ENCODE assay signal across 25 cellular contexts in the genomic region with DNA sequence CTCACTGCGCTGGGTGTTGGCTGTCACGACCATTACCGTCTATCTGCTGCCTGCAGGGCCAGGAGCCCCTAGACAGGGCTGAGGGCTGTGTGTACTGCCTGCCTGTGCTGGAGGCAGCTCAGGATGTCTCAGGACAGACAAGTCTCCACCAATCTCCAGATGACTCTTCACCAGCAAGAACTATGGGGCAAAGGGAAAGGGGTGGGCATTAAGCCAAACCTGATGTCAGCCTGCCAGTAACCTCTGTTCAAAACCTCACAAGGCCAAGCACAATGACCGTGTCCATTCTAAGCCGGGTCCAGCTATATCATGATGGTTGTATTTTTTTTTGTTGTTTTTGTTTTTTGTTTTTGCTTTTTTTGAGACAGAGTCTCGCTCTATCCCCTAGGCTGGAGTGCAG. TPM values are rescaled to one million over a fixed set of nuclear protein-coding genes. Genes with fewer than 3 reads are reported as not detected.
DNase-seq lines count a peak whose midpoint lies in the region; FAIRE-seq and TF ChIP-seq lines count a peak whose summit lies in the region.
"Had no signal": no experiment of that assay in that cellular context is flagged by ENCODE, and none has a peak within 500 bp of the region (broad histone marks: within the 10 kb centered on the region; RNA-seq: fewer than 3 reads in every experiment).

No MANE protein-coding gene starts in this region.

- TF ChIP-seq CTCF in AG10803 (conservative IDR thresholded peaks at IDR 0.05; ENCODE audit: low read length) (no peak), PC-9 (conservative IDR thresholded peaks at IDR 0.05) (no peak), epithelial cell of esophagus (IDR thresholded peaks at IDR 0.05; ENCODE audit: insufficient read depth, low read depth, low read length, missing control alignments) (no peak), D721Med (IDR thresholded peaks at IDR 0.05; ENCODE audit: insufficient read depth, missing control alignments) (no peak)

- no TSS peak for BruUV-seq in PC-9 (replicated peaks; lab: Mats Ljungman, UMichigan)

- TF ChIP-seq POLR2A in H54 (IDR thresholded peaks at IDR 0.05; ENCODE audit: low read depth, low read length): no peak

- no peak overlapping the region for H3K4me3 ChIP-seq in AG10803 (ENCODE audit: low read length)
- H3K4me3 ChIP-seq in PC-9: no peak overlapping the region
- no peak overlapping the region for H3K4me3 ChIP-seq in epithelial cell of esophagus (ENCODE audit: low read length)
- H3K4me3 ChIP-seq: A549, body of pancreas, esophagus muscularis mucosa, heart left ventricle had no signal

- H2AFZ ChIP-seq in PC-9: no peak overlapping the region

- H3F3A ChIP-seq in PC-9 (ENCODE audit: insufficient read depth, low read depth): peaks cover 48% of the 10 kb centered on the region

- H3K9me2 ChIP-seq in PC-9 (ENCODE audit: insufficient read depth): no peaks in the 10 kb centered on the region

- DNase-seq in AG10803 (ENCODE audit: low read depth) (peak; percentile 46), PC-9 (no peak), epithelial cell of esophagus (ENCODE audit: low read depth) (peak; percentile 64), kidney tubule cell (ENCODE audit: low spot score) (peak; percentile 17), D721Med (ENCODE audit: insufficient read length, low spot score) (no peak), H54 (ENCODE audit: insufficient read length, low spot score) (no peak), NCI-H524 (lab: John Stamatoyannopoulos, UW) (no peak), NCI-H1436 treated with DMSO at 0.1 percent for 48 hours (lab: John Stamatoyannopoulos, UW) (no peak)
- DNase-seq: activated CD4-positive, alpha-beta T cell treated with anti-CD3 and anti-CD28 coated beads, Interleukin-2, amount 50 U/mL, for 4 hours; activated CD8-positive, alpha-beta memory T cell treated with anti-CD3 and anti-CD28 coated beads, Interleukin-2, amount 50 U/mL, for 48 hours; activated naive CD8-positive, alpha-beta T cell treated with anti-CD3 and anti-CD28 coated beads for 36 hours; BE2C; body of pancreas; Caco-2; effector memory CD8-positive, alpha-beta T cell; H7; heart left ventricle; KG1; mesenchymal stem cell; NCI-H146; NCI-H526 treated with DMSO at 0.1 percent for 48 hours; stimulated activated CD8-positive, alpha-beta memory T cell treated with anti-CD3 and anti-CD28 coated beads, Interleukin-4, amount 100 ng/mL, for 48 hours had no signal

- no peaks in the 10 kb centered on the region for H4K20me1 ChIP-seq in PC-9 (ENCODE audit: insufficient read depth)

- peak overlapping the region; percentile 27; the same call in 1 of the 2 replicates for H3K4me2 ChIP-seq in PC-9
- H3K4me2 ChIP-seq: A549 had no signal

- H3K36me3 ChIP-seq in PC-9 (ENCODE audit: low read depth): peaks cover 53% of the 10 kb centered on the region

- peak overlapping the region; percentile 15; the same call in 1 of the 2 replicates for H3K27ac ChIP-seq in PC-9
- H3K27ac ChIP-seq: body of pancreas, esophagus muscularis mucosa, heart left ventricle, neutrophil had no signal

- peaks cover 68% of the 10 kb centered on the region for H3K4me1 ChIP-seq in PC-9 (replicated peaks; ENCODE audit: insufficient read depth)

- intact Hi-C loops in PC-9 (cut with micrococcal nuclease; ENCODE audit: unreplicated experiment): no loop called here

- H3K79me2 ChIP-seq in PC-9 (ENCODE audit: low read depth): peaks cover 56% of the 10 kb centered on the region

- H3K27me3 ChIP-seq in PC-9 (ENCODE audit: insufficient read depth, low read depth): no peaks in the 10 kb centered on the region
- H3K27me3 ChIP-seq: BE2C, body of pancreas, esophagus muscularis mucosa, heart left ventricle, neutrophil had no signal

- H3K9me3 ChIP-seq in PC-9 (ENCODE audit: insufficient read depth, low read depth): no peaks in the 10 kb centered on the region
- H3K9me3 ChIP-seq: A549, BE2C, body of pancreas, Caco-2, esophagus muscularis mucosa, heart left ventricle, neutrophil had no signal

- POLR2A ChIA-PET in PC-9 (lab: Charles Lee; ENCODE audit: unreplicated experiment): no interaction called here

- FAIRE-seq in D721Med (lab: Jason Lieb, UNC) (no peak), H54 (lab: Jason Lieb, UNC) (no peak)
- FAIRE-seq: A549 had no signal

- CTCF ChIA-PET in PC-9 (lab: Charles Lee): no interaction called here

RNA-seq across cellular contexts. Expression of a gene that starts 31.6 kb away (rescaled TPM):
- 27.9 and 41.8 TPM in 2 replicates for total RNA-seq in PC-9 (2021)

RNA-seq across cellular contexts. Expression of a gene that starts 39.4 kb away (rescaled TPM):
- total RNA-seq in PC-9 (2021): 185 and 192 TPM in 2 replicates

RNA-seq across cellular contexts. Expression of a gene that starts 51.8 kb away (rescaled TPM):
- total RNA-seq in PC-9 (2021): 39.8 and 45.6 TPM in 2 replicates

Comparison
In these comparisons a context has a peak if more than half of its experiments do, and no peak if none do; other contexts are left out.
1. DNase-seq: peak in AG10803 (single experiment), epithelial cell of esophagus (single experiment) and kidney tubule cell (single experiment); none in PC-9 (0 of 2), D721Med (single experiment), H54 (single experiment), NCI-H524 (0 of 2) and NCI-H1436 treated with DMSO at 0.1 percent for 48 hours (single experiment).